Comparison of ENCODE assay signal across 8 cellular contexts in the genomic region with DNA sequence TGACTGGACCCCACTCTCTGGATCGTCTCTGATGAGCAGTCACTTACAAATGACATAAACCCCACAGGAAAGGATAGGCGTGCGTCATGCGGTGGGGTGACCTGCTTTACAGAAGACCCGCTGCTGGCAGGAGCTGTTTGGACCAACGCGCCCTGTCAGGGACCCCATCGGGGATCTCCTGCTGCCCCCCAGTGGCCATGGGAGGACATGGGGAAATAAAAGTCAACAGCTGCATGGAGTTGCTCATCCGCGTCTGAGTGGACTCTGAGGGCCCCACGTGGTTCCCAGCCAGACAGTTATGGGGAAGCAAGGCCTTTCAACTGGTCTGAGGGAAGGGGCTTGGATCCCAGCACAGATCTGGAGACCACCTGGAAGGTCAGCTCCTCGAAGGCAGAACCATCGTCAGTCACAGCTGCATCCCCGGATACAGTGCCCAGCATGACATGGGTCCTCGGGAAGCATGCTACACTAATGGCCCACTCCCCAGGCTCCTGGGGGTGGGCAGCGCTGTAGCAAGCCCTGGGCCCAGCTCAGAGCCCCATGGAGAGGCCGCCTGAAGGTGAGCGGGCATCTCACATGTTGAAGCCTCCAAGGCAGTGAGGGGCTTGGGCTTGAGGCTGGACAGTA. TPM values are rescaled to one million over a fixed set of nuclear protein-coding genes. Genes with fewer than 3 reads are reported as not detected.
DNase-seq lines count a peak whose midpoint lies in the region; ATAC-seq lines count a peak whose summit lies in the region.

No MANE protein-coding gene starts in this region.

- H3K27ac ChIP-seq in right cardiac atrium (ENCODE audit: low read length) = no peak overlapping the region

- peaks cover 9% of the 10 kb centered on the region for H3K4me1 ChIP-seq in right cardiac atrium (ENCODE audit: control insufficient read depth, insufficient read depth, low read length)

- WGBS in right cardiac atrium = 18% methylated on average over 18 of the region's 18 CpGs

- ATAC-seq in GM19397 (IDR thresholded peaks at IDR 0.05; ENCODE audit: unreplicated experiment) (peak; percentile 53), right cardiac atrium (peak; percentile 72 to 79), sciatic nerve (peak; percentile 84)

- intact Hi-C loops in right cardiac atrium (cut with DNase I) = loop anchor here in 2 of 4 donors (2.0 to 5.0 kb wide), 2 partner anchors 205 to 207 kb away; partner anchors contain the start of gene TMIE (in 1 of the 2)
- intact Hi-C loops in sciatic nerve (cut with DNase I) = loop anchor here (5.0 kb wide), 1 partner anchor 202 kb away; no protein-coding TSS in a partner anchor

- H3K4me3 ChIP-seq in right cardiac atrium (ENCODE audit: low read length) = no peak overlapping the region

- no peaks in the 10 kb centered on the region for H3K9me3 ChIP-seq in right cardiac atrium (ENCODE audit: control insufficient read depth, low read length)

- no peaks in the 10 kb centered on the region for H3K27me3 ChIP-seq in right cardiac atrium (ENCODE audit: control insufficient read depth, insufficient read depth)

- DNase-seq in AG08396 (ENCODE audit: low spot score) (peak; percentile 94), NCI-H1105 treated with DMSO at 0.1 percent for 48 hours (lab: John Stamatoyannopoulos, UW) (peak; percentile 56), T-helper 2 cell (peak; percentile 39 to 76 (median 68)), amniotic epithelial cell (ENCODE audit: low read depth) (peak; percentile 73), right cardiac atrium (peak; percentile 88 to 94 (median 93)), sciatic nerve (ENCODE audit: low spot score) (peak; percentile 92), cortex of kidney (lab: John Stamatoyannopoulos, UW) (no peak)

RNA-seq across cellular contexts. Expression of gene PTH1R, which starts 32.1 kb away (rescaled TPM):
- total RNA-seq in right cardiac atrium (10 to 100 TPM in 3 of 4 donors, 1 to 10 TPM in 1; 9.3 to 15.6 (median 12.6) TPM), sciatic nerve (6.6 TPM)
- 18.5 TPM for polyA plus RNA-seq in right cardiac atrium

RNA-seq across cellular contexts. Expression of gene MYL3, which starts 46.4 kb away (rescaled TPM):
- total RNA-seq in right cardiac atrium = 100 to 1,000 TPM in 3 of 4 donors, 10 to 100 TPM in 1; 42.7 to 442 (median 293) TPM
- 1,012 TPM for polyA plus RNA-seq in right cardiac atrium
- total RNA-seq in sciatic nerve = 3.3 TPM

Comparison
In these comparisons a context has a peak if more than half of its experiments do, and no peak if none do; other contexts are left out.
1. RNA of gene MYL3, which starts 46.4 kb away (total RNA-seq): 42.7 to 442 TPM in right cardiac atrium; 3.3 TPM in sciatic nerve (single experiment); every median in the first group is over 10 times any median in the second.
2. Peak in every context shown above with its lines, with median percentiles within 50 percentile points of each other: ATAC-seq.